Comparison of ENCODE assay signal across 28 cellular contexts in the genomic region with DNA sequence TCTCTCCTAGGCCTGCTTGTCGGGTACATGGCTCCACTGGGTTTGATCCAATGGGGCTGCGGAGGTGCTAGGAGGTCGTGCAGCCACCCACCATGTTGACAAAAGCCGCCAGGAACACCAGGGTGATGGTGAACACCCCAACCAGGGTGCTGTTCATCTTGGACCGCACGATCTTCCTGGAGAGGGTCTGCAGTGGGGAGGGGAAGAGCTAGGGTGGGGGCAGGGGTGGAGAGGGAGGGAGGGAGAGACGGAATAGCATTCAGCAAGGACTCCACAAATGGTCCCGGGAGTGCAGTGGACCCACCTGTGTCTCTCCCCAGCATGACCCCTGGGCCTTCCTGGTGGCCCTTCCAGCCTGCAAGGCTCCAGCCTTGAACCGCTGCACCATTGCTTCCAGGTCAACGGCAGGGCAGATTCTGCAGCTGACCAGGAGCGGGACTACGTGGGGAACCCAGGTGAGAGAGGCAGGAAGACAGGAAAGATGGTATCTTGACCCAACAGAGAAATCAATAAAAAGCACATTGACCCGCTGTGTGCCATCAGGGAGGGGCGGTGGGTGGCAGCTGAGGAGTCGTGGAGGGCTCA.
"Had no signal": no experiment of that assay in that cellular context is flagged by ENCODE, and none has a peak within 500 bp of the region (broad histone marks: within the 10 kb centered on the region; RNA-seq: fewer than 3 reads in every experiment).

No MANE protein-coding gene starts in this region.

- H3K4me3 ChIP-seq: adrenal gland, body of pancreas, coronary artery, dorsolateral prefrontal cortex, gastrocnemius medialis had no signal

- H3K36me3 ChIP-seq: gastrocnemius medialis had no signal

- ATAC-seq: activated CD4-positive, alpha-beta T cell treated with anti-CD3 and anti-CD28 coated beads for 36 hours; activated CD8-positive, alpha-beta memory T cell treated with anti-CD3 and anti-CD28 coated beads, Interleukin-2, amount 10 ng/mL, durations not matched to agents 7 days and 5 days; activated CD8-positive, alpha-beta T cell treated with anti-CD3 and anti-CD28 coated beads, Interleukin-2, amount 10 ng/mL, durations not matched to agents 7 days and 5 days; body of pancreas; esophagus mucosa; gastrocnemius medialis had no signal

- DNase-seq: activated CD4-positive, alpha-beta memory T cell treated with anti-CD3 and anti-CD28 coated beads for 36 hours; activated CD4-positive, alpha-beta T cell treated with anti-CD3 and anti-CD28 coated beads for 36 hours; activated CD4-positive, alpha-beta T cell treated with anti-CD3 and anti-CD28 coated beads, Interleukin-2, amount 10 ng/mL, durations not matched to agents 24 days and 14 days; activated CD4-positive, CD25-positive, alpha-beta regulatory T cell; activated CD4-positive, CD25-positive, alpha-beta regulatory T cell treated with anti-CD3 and anti-CD28 coated beads, Interleukin-2, amount 50 U/mL, for 72 hours; activated CD8-positive, alpha-beta memory T cell treated with anti-CD3 and anti-CD28 coated beads, Interleukin-2, amount 10 ng/mL, durations not matched to agents 7 days and 5 days; activated CD8-positive, alpha-beta memory T cell treated with anti-CD3 and anti-CD28 coated beads, Interleukin-2, amount 50 U/mL, for 4 hours; activated CD8-positive, alpha-beta T cell treated with anti-CD3 and anti-CD28 coated beads, Interleukin-2, amount 10 ng/mL, durations not matched to agents 7 days and 5 days; activated effector memory CD4-positive, alpha-beta T cell treated with anti-CD3 and anti-CD28 coated beads, Interleukin-2, amount 50 U/mL, for 16 hours; activated naive CD4-positive, alpha-beta T cell treated with anti-CD3 and anti-CD28 coated beads for 36 hours; activated naive CD8-positive, alpha-beta T cell treated with anti-CD3 and anti-CD28 coated beads for 36 hours; activated naive CD8-positive, alpha-beta T cell treated with anti-CD3 and anti-CD28 coated beads, Interleukin-2, amount 50 U/mL, for 24 hours; activated T-cell treated with anti-CD3 and anti-CD28 coated beads, Interleukin-2, amount 50 U/mL, for 1 hour; activated T-cell treated with anti-CD3 and anti-CD28 coated beads, Interleukin-2, amount 50 U/mL, for 48 hours; adrenal gland; amygdala; body of pancreas; central memory CD4-positive, alpha-beta T cell; cerebellar nuclear complex; dorsolateral prefrontal cortex; effector memory CD4-positive, alpha-beta T cell; endodermal cell; foreskin fibroblast; gastrocnemius medialis; glutamatergic neuron; T-helper 2 cell had no signal

- H3K4me1 ChIP-seq: adrenal gland, body of pancreas, gastrocnemius medialis had no signal

- H3K27ac ChIP-seq: adrenal gland, body of pancreas, coronary artery, gastrocnemius medialis had no signal

- H3K9me3 ChIP-seq: adrenal gland, body of pancreas, gastrocnemius medialis had no signal
